ENCODE assay signal across 1 cellular context in the genomic region with DNA sequence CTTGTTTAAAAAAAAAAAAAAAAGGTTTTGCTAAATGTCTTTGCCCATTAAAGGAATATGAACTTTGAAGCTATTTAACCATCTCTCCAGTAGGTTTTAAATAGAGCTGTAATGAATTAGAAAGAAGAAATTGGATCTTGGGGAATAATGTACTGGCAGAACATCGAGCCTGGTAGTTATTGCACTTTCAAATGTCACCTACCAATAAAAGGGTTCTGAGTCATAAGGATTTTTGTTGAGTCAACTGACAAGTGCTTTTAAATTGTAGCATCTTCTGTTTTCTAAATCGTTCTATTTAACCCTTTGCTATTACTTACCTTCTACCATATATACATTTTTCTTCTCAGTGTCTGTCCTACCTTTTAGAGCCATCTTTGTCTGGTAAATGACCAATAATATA.
TF ChIP-seq lines count a peak whose summit lies in the region.

No MANE protein-coding gene starts in this region.

TF ChIP-seq in IMR-90, 13 proteins besides CTCF, POLR2A, EP300 and RAD21:
- TF ChIP-seq MAFK (IDR thresholded peaks at IDR 0.05; ENCODE audit: low read depth, low read length) (0 out of 2 replicates have a peak, but pooled peaks have one; percentile 18), RFX5 (IDR thresholded peaks at IDR 0.05; ENCODE audit: low read depth, low read length) (no peak)
TF ChIP-seq in IMR-90: peak in this region for 1.
